Comparison of ENCODE assay signal across 10 cellular contexts in the genomic region with DNA sequence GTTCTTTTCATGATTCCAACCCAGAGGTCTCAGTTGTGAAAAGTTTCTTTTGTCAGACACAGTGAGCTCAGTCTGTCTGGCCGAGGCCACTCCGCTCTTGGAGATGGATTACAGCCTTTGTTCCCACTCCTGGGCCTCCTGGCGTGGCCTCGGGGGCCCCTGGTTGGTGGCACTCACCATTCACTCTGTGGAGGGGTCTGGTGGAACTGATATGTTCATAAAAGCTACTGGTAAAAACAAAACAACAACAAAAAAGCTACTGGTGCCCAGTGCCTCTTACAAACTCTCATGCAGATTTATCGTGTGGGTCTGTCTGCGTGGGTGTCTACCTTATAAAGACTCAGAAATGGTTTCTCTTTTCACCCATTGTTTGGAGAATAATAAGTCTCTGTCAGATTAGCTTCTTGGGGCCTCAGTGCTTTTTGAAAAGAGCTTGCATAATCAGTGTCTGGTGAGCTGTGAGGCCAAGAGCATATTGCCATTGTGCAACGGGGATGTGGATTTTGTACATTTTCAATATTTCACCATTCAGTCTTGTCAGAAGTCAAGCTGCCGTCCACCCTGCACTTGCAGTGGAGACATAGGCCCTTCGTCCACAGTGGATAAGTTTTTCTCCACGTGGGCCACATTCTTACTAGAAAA.
DNase-seq lines count a peak whose midpoint lies in the region; ATAC-seq, FAIRE-seq and TF ChIP-seq lines count a peak whose summit lies in the region.
"Had no signal": no experiment of that assay in that cellular context is flagged by ENCODE, and none has a peak within 500 bp of the region (broad histone marks: within the 10 kb centered on the region; RNA-seq: fewer than 3 reads in every experiment).

No MANE protein-coding gene starts in this region.

- no peak for FAIRE-seq in urothelium cell line (lab: Jason Lieb, UNC)
- no peak for FAIRE-seq in frontal cortex (lab: Jason Lieb, UNC)

- peaks cover 88% of the 10 kb centered on the region for H3K4me1 Mint-ChIP-seq in CD14-positive monocyte

- H3K9me3 Mint-ChIP-seq in CD14-positive monocyte: no peaks in the 10 kb centered on the region

- intact Hi-C loops in CD14-positive monocyte (cut with micrococcal nuclease) (no loop called here), posterior vena cava (cut with DNase I) (no loop called here)

- DNase-seq in CD14-positive monocyte (ENCODE audit: low spot score) (peak; percentile 79), SK-MEL-5 (ENCODE audit: low read depth, low spot score) (peak; percentile 70), globus pallidus (ENCODE audit: low spot score) (peak; percentile 84), posterior vena cava (ENCODE audit: low spot score) (peak; percentile 64), urothelium cell line (ENCODE audit: low spot score) (no peak), frontal cortex (ENCODE audit: low spot score in 2 of 2) (no peak)
- DNase-seq: mesendoderm, NCI-H526 had no signal

- no peaks in the 10 kb centered on the region for H3K27me3 Mint-ChIP-seq in CD14-positive monocyte (ENCODE audit: low read depth in 3 of 3)

- in situ Hi-C loops in SK-MEL-5 (cut with HindIII; ENCODE audit: low pct_unique_long_range_greater_than_20kb, low sequenced_read_pairs): no loop called here

- peak overlapping the region; percentile 53 to 75 for H3K4me3 Mint-ChIP-seq in CD14-positive monocyte

- no peak for TF ChIP-seq CTCF in CD14-positive monocyte (IDR thresholded peaks at IDR 0.05)

- peak overlapping the region; percentile 97 to 99 (median 98) for H3K27ac Mint-ChIP-seq in CD14-positive monocyte

- ATAC-seq in HG03045 (IDR thresholded peaks at IDR 0.05; ENCODE audit: unreplicated experiment): no peak
- ATAC-seq in HG03135 (IDR thresholded peaks at IDR 0.05; ENCODE audit: unreplicated experiment): no peak

- peaks cover 4 to 5% of the 10 kb centered on the region in 2 donors for H3K36me3 Mint-ChIP-seq in CD14-positive monocyte

Comparison
In these comparisons a context has a peak if more than half of its experiments do, and no peak if none do; other contexts are left out.
1. DNase-seq: peak in CD14-positive monocyte (single experiment), SK-MEL-5 (single experiment), globus pallidus (single experiment) and posterior vena cava (single experiment); none in urothelium cell line (single experiment) and frontal cortex (0 of 2).